9 cellular contexts compared by ENCODE assay signal in the genomic region with DNA sequence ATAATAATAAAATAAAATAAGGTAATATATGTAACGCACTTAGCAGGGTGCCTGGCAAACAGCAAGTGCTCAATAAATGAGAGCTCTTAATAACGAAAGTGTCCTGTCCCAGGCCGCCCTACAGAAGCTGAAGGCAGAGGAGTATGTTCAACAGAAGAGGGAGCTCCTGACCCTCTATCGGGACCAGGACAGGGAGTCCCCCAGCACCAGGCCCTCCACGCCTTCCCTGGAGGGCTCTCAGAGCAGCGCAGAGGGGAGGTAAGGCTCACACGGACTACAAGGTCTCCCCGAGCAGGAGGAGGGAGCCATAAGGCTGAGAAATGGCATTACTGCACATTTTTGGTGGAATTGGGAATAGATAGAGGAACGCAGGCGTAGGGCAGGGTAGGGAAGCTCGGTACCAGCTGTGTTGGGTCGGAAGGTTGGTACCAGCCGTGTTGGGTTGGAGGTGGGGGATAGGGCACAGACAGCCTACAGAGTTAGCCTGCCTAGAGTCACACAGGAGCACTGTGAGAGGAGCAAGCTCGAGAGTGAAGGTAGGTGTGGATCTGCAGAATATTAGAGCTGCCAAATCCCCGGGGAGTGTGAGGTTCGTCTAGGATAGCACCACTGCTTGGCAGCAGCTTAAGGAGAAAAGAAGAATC. TPM values are rescaled to one million over a fixed set of nuclear protein-coding genes. Genes with fewer than 3 reads are reported as not detected.
DNase-seq lines count a peak whose midpoint lies in the region; ATAC-seq and TF ChIP-seq lines count a peak whose summit lies in the region.
"Had no signal": no experiment of that assay in that cellular context is flagged by ENCODE, and none has a peak within 500 bp of the region (broad histone marks: within the 10 kb centered on the region; RNA-seq: fewer than 3 reads in every experiment).

No MANE protein-coding gene starts in this region.

- H3K4me3 ChIP-seq in Caco-2 (ENCODE audit: low read depth, low read length) (no peak overlapping the region), ascending aorta (no peak overlapping the region), thymus (ENCODE audit: low read length) (no peak overlapping the region)

- DNase-seq in Caco-2 (peak; percentile 73 to 79), Kasumi-1 (lab: John Stamatoyannopoulos, UW) (peak; percentile 27 to 36), ascending aorta (ENCODE audit: low spot score in 2 of 2) (no peak), islet precursor cell (peak; percentile 92)
- DNase-seq in activated CD4-positive, alpha-beta T cell treated with anti-CD3 and anti-CD28 coated beads for 4 hours: no peak
- no peak for DNase-seq in stimulated activated CD4-positive, alpha-beta T cell treated with anti-CD3 and anti-CD28 coated beads, Interleukin-4, amount 100 ng/mL, for 24 hours

- no peak for ATAC-seq in GM19395 (IDR thresholded peaks at IDR 0.05; ENCODE audit: unreplicated experiment)

- H3K4me1 ChIP-seq in Caco-2 (peaks cover 20% of the 10 kb centered on the region), ascending aorta (peaks cover 5 to 40% of the 10 kb centered on the region in 2 donors), thymus (ENCODE audit: control insufficient read depth, insufficient read depth, low read length) (peaks cover 11% of the 10 kb centered on the region)

- H3K36me3 Mint-ChIP-seq in Caco-2 (ENCODE audit: insufficient read depth, unreplicated experiment): peaks cover 69% of the 10 kb centered on the region

- TF ChIP-seq CTCF in Caco-2 (IDR thresholded peaks at IDR 0.05; ENCODE audit: insufficient read depth in 1 of 2, low read depth in 1 of 2, low read length in 1 of 2, severe bottlenecking in 1 of 2, unreplicated experiment in 1 of 2) (peak; percentile 53 to 58), ascending aorta (IDR thresholded peaks at IDR 0.05) (peak; percentile 27 to 64 (median 42))

- POLR2A ChIA-PET in Caco-2 (lab: Charles Lee): interaction anchor here (0.5 to 1.7 kb wide), 7 partner anchors 10 to 1610 kb away, joined by 3 to 22 read pairs (median 4); a partner anchor contains a TSS

- no peaks in the 10 kb centered on the region for H3K27me3 ChIP-seq in Caco-2 (replicated peaks; ENCODE audit: control insufficient read depth, insufficient read depth, low read length)
- H3K27me3 ChIP-seq in ascending aorta: no peaks in the 10 kb centered on the region
- H3K27me3 ChIP-seq in thymus (ENCODE audit: control insufficient read depth, insufficient read depth): no peaks in the 10 kb centered on the region

- H3K27ac ChIP-seq in ascending aorta: peak overlapping the region; percentile 6 to 32
- peak overlapping the region; percentile 33 for H3K27ac ChIP-seq in thymus (ENCODE audit: low read depth)
- H3K27ac ChIP-seq: KMS-11 had no signal

- BruUV-seq in Caco-2 (replicated peaks; lab: Mats Ljungman, UMichigan): no TSS peak

- H3K27me3 Mint-ChIP-seq in Caco-2 (ENCODE audit: insufficient read depth, unreplicated experiment): no peaks in the 10 kb centered on the region

- no peaks in the 10 kb centered on the region for H3K9me3 ChIP-seq in Caco-2
- no peaks in the 10 kb centered on the region for H3K9me3 ChIP-seq in ascending aorta
- peaks cover 1% of the 10 kb centered on the region for H3K9me3 ChIP-seq in thymus (ENCODE audit: control insufficient read depth)

- H3K4me1 Mint-ChIP-seq in Caco-2 (ENCODE audit: low read depth, unreplicated experiment): peaks cover 13% of the 10 kb centered on the region

- no peaks in the 10 kb centered on the region for H3K9me3 Mint-ChIP-seq in Caco-2 (ENCODE audit: unreplicated experiment)

- CTCF ChIA-PET in Caco-2 (lab: Charles Lee): interaction anchor here (0.6 to 2.9 kb wide), 19 partner anchors 10 to 211 kb away, joined by 3 to 37 read pairs (median 5); a partner anchor contains a TSS

- intact Hi-C loops in Caco-2 (cut with micrococcal nuclease; ENCODE audit: unreplicated experiment) (loop anchor here (1.0 kb wide), 2 partner anchors 45 to 97 kb away; no protein-coding TSS in a partner anchor), ascending aorta (cut with DNase I) (no loop called here)

- H3K27ac Mint-ChIP-seq in Caco-2 (ENCODE audit: unreplicated experiment): peak overlapping the region; percentile 3

- 85% methylated on average over 16 of the region's 16 CpGs for WGBS in thymus

- H3K4me3 Mint-ChIP-seq in Caco-2 (ENCODE audit: unreplicated experiment): no peak overlapping the region

- H3K36me3 ChIP-seq in Caco-2 (ENCODE audit: control insufficient read depth, insufficient read depth, low read length) (peaks cover 1% of the 10 kb centered on the region; the same call in 1 of the 2 replicates), ascending aorta (peaks cover 35 to 40% of the 10 kb centered on the region in 2 donors), thymus (ENCODE audit: control insufficient read depth, insufficient read depth) (peaks cover 43% of the 10 kb centered on the region)

RNA-seq across cellular contexts. Expression of a gene that starts 15.4 kb away (rescaled TPM):
- total RNA-seq in Caco-2 (2022): 79.0 and 79.4 TPM in 2 replicates
- 528 TPM for total RNA-seq in ascending aorta
- polyA plus RNA-seq in thymus: 61.6 TPM

RNA-seq across cellular contexts. Expression of a gene that starts 16.0 kb away (rescaled TPM):
- total RNA-seq in Caco-2 (2022): 109 and 123 TPM in 2 replicates
- not detected for total RNA-seq in ascending aorta
- 7.5 TPM for polyA plus RNA-seq in thymus

RNA-seq across cellular contexts. Expression of a gene that starts 48.9 kb away (rescaled TPM):
- total RNA-seq in Caco-2 (2022) (52.6 and 53.5 TPM in 2 replicates), ascending aorta (14.3 TPM)
- 28.9 TPM for polyA plus RNA-seq in thymus

RNA-seq across cellular contexts. Expression of a gene that starts 57.5 kb away (rescaled TPM):
- total RNA-seq in Caco-2 (2022) (194 and 197 TPM in 2 replicates), ascending aorta (284 TPM)
- polyA plus RNA-seq in thymus: 33.3 TPM

Comparison
In these comparisons a context has a peak if more than half of its experiments do, and no peak if none do; other contexts are left out.
1. DNase-seq: peak in Caco-2 (2 of 2), Kasumi-1 (2 of 2) and islet precursor cell (single experiment); none in ascending aorta (0 of 2), activated CD4-positive, alpha-beta T cell treated with anti-CD3 and anti-CD28 coated beads for 4 hours (0 of 2) and stimulated activated CD4-positive, alpha-beta T cell treated with anti-CD3 and anti-CD28 coated beads, Interleukin-4, amount 100 ng/mL, for 24 hours (single experiment).
2. RNA of a gene that starts 16.0 kb away (total RNA-seq): 109 to 123 TPM in Caco-2; not detected in ascending aorta (single experiment); every median in the first group is over 100 times any median in the second.